8 cellular contexts compared by ENCODE assay signal in genomic region chr16:67936876-67937605, GRCh38. TPM values are rescaled to one million over a fixed set of nuclear protein-coding genes. Genes with fewer than 3 reads are reported as not detected.
DNase-seq lines count a peak whose midpoint lies in the region; ATAC-seq, FAIRE-seq and TF ChIP-seq lines count a peak whose summit lies in the region.

No MANE protein-coding gene starts in this region.

- H3K36me3 Mint-ChIP-seq in CD4-positive, CD25-positive, alpha-beta regulatory T cell, result peaks cover 7% of the 10 kb centered on the region
- H3K36me3 Mint-ChIP-seq in activated CD4-positive, alpha-beta T cell treated with anti-CD3 and anti-CD28 coated beads, Interleukin-2, amount 10 ng/mL, durations not matched to agents 7 days and 5 days (ENCODE audit: low read depth), result peaks cover 52% of the 10 kb centered on the region

- no peak for TF ChIP-seq CTCF in epithelial cell of esophagus (IDR thresholded peaks at IDR 0.05; ENCODE audit: insufficient read depth, low read depth, low read length, missing control alignments)

- peaks cover 0 to 61% (median 29%) of the 10 kb centered on the region in 4 donors for H3K4me1 Mint-ChIP-seq in CD4-positive, CD25-positive, alpha-beta regulatory T cell
- H3K4me1 Mint-ChIP-seq in activated CD4-positive, alpha-beta T cell treated with anti-CD3 and anti-CD28 coated beads, Interleukin-2, amount 10 ng/mL, durations not matched to agents 7 days and 5 days, result peaks cover 57% of the 10 kb centered on the region

- H3K4me1 ChIP-seq in CD4-positive, CD25-positive, alpha-beta regulatory T cell (ENCODE audit: control insufficient read depth, insufficient read depth, low read length, poor library complexity, severe bottlenecking), result peaks cover 37% of the 10 kb centered on the region

- peak overlapping the region; percentile 98 to 100 (median 100) for H3K4me3 Mint-ChIP-seq in CD4-positive, CD25-positive, alpha-beta regulatory T cell
- peak overlapping the region; percentile 99 for H3K4me3 Mint-ChIP-seq in activated CD4-positive, alpha-beta T cell treated with anti-CD3 and anti-CD28 coated beads, Interleukin-2, amount 10 ng/mL, durations not matched to agents 7 days and 5 days

- peaks cover 26% of the 10 kb centered on the region for H3K36me3 ChIP-seq in CD4-positive, CD25-positive, alpha-beta regulatory T cell (ENCODE audit: control insufficient read depth, insufficient read depth, low read length)

- peak overlapping the region; percentile 69 for H3K4me3 ChIP-seq in CD4-positive, CD25-positive, alpha-beta regulatory T cell (ENCODE audit: low read depth, low read length)
- H3K4me3 ChIP-seq in epithelial cell of esophagus (ENCODE audit: low read length), result peak overlapping the region; percentile 96

- DNase-seq in CD4-positive, CD25-positive, alpha-beta regulatory T cell, result peak; percentile 67 to 95 (median 85)
- DNase-seq in GM19240 (ENCODE audit: insufficient read length, low spot score), result peak; percentile 96
- DNase-seq in HTR-8/SVneo (ENCODE audit: insufficient read length, low spot score), result no peak
- peak; percentile 93 for DNase-seq in activated CD4-positive, alpha-beta T cell treated with anti-CD3 and anti-CD28 coated beads, Interleukin-2, amount 10 ng/mL, durations not matched to agents 7 days and 5 days
- no peak for DNase-seq in epithelial cell of esophagus (ENCODE audit: low read depth)
- peak; percentile 22 for DNase-seq in non-pigmented ciliary epithelial cell (ENCODE audit: low read depth)
- no peak for DNase-seq in NCI-H1105 treated with DMSO at 0.1 percent for 48 hours (lab: John Stamatoyannopoulos, UW)
- DNase-seq in HCEC 1CT, result no peak

- H3K9me3 Mint-ChIP-seq in CD4-positive, CD25-positive, alpha-beta regulatory T cell, result no peaks in the 10 kb centered on the region
- no peaks in the 10 kb centered on the region for H3K9me3 Mint-ChIP-seq in activated CD4-positive, alpha-beta T cell treated with anti-CD3 and anti-CD28 coated beads, Interleukin-2, amount 10 ng/mL, durations not matched to agents 7 days and 5 days

- no peaks in the 10 kb centered on the region for H3K27me3 ChIP-seq in CD4-positive, CD25-positive, alpha-beta regulatory T cell (ENCODE audit: control insufficient read depth, insufficient read depth, low read length)

- H3K27ac Mint-ChIP-seq in CD4-positive, CD25-positive, alpha-beta regulatory T cell, result peak overlapping the region; percentile 99
- peak overlapping the region; percentile 93 for H3K27ac Mint-ChIP-seq in activated CD4-positive, alpha-beta T cell treated with anti-CD3 and anti-CD28 coated beads, Interleukin-2, amount 10 ng/mL, durations not matched to agents 7 days and 5 days

- H3K27me3 Mint-ChIP-seq in CD4-positive, CD25-positive, alpha-beta regulatory T cell, result no peaks in the 10 kb centered on the region
- H3K27me3 Mint-ChIP-seq in activated CD4-positive, alpha-beta T cell treated with anti-CD3 and anti-CD28 coated beads, Interleukin-2, amount 10 ng/mL, durations not matched to agents 7 days and 5 days, result no peaks in the 10 kb centered on the region

- CTCF ChIA-PET in activated CD4-positive, alpha-beta T cell treated with anti-CD3 and anti-CD28 coated beads, Interleukin-2, amount 10 ng/mL, durations not matched to agents 7 days and 5 days (lab: Charles Lee), result interaction anchor here (0.7 to 4.0 kb wide), 7 partner anchors 47 to 416 kb away, joined by 3 to 23 read pairs (median 4); partner anchors contain the start of gene CARMIL2

- POLR2A ChIA-PET in activated CD4-positive, alpha-beta T cell treated with anti-CD3 and anti-CD28 coated beads, Interleukin-2, amount 10 ng/mL, durations not matched to agents 7 days and 5 days (lab: Charles Lee), result no interaction called here

- H3K27ac ChIP-seq in CD4-positive, CD25-positive, alpha-beta regulatory T cell (ENCODE audit: insufficient read depth, low read length, poor library complexity, severe bottlenecking), result peak overlapping the region; percentile 88

- FAIRE-seq in HTR-8/SVneo (lab: Jason Lieb, UNC), result peak; percentile 23

- no peaks in the 10 kb centered on the region for H3K9me3 ChIP-seq in CD4-positive, CD25-positive, alpha-beta regulatory T cell (ENCODE audit: control insufficient read depth in 2 of 2, low read length in 2 of 2)

- peak; percentile 57 to 62 for ATAC-seq in CD4-positive, CD25-positive, alpha-beta regulatory T cell (ENCODE audit: low read depth in 2 of 2)

RNA-seq across cellular contexts. Expression of gene PSMB10, which starts 0.4 kb away (rescaled TPM):
- total RNA-seq in CD4-positive, CD25-positive, alpha-beta regulatory T cell, result 136 TPM
- 100 to 1,000 TPM; 478 to 673 (median 596) TPM for polyA plus RNA-seq in CD4-positive, CD25-positive, alpha-beta regulatory T cell
- 100 to 1,000 TPM; 214 to 288 TPM for total RNA-seq in activated CD4-positive, alpha-beta T cell treated with anti-CD3 and anti-CD28 coated beads, Interleukin-2, amount 10 ng/mL, durations not matched to agents 7 days and 5 days

RNA-seq across cellular contexts. Expression of gene CTRL, which starts 5.4 kb away (rescaled TPM):
- 8.0 TPM for total RNA-seq in CD4-positive, CD25-positive, alpha-beta regulatory T cell
- polyA plus RNA-seq in CD4-positive, CD25-positive, alpha-beta regulatory T cell, result 1 to 10 TPM in 2 of 4 donors, under 1 TPM in 2; 0.21 to 2.9 (median 1.1) TPM
- total RNA-seq in activated CD4-positive, alpha-beta T cell treated with anti-CD3 and anti-CD28 coated beads, Interleukin-2, amount 10 ng/mL, durations not matched to agents 7 days and 5 days, result 1 to 10 TPM; 7.2 to 9.4 TPM

RNA-seq across cellular contexts. Expression of gene LCAT, which starts 6.9 kb away (rescaled TPM):
- 11.0 TPM for total RNA-seq in CD4-positive, CD25-positive, alpha-beta regulatory T cell
- under 1 TPM; 0.25 to 0.77 (median 0.59) TPM for polyA plus RNA-seq in CD4-positive, CD25-positive, alpha-beta regulatory T cell
- 10 to 100 TPM; 12.9 to 15.3 TPM for total RNA-seq in activated CD4-positive, alpha-beta T cell treated with anti-CD3 and anti-CD28 coated beads, Interleukin-2, amount 10 ng/mL, durations not matched to agents 7 days and 5 days

RNA-seq across cellular contexts. Expression of gene SLC12A4, which starts 31.4 kb away (rescaled TPM):
- 30.4 TPM for total RNA-seq in CD4-positive, CD25-positive, alpha-beta regulatory T cell
- 1 to 10 TPM; 5.0 to 6.4 (median 5.8) TPM for polyA plus RNA-seq in CD4-positive, CD25-positive, alpha-beta regulatory T cell
- 10 to 100 TPM; 27.1 to 29.5 TPM for total RNA-seq in activated CD4-positive, alpha-beta T cell treated with anti-CD3 and anti-CD28 coated beads, Interleukin-2, amount 10 ng/mL, durations not matched to agents 7 days and 5 days

RNA-seq across cellular contexts. Expression of gene DPEP3, which starts 43.3 kb away (rescaled TPM):
- total RNA-seq in CD4-positive, CD25-positive, alpha-beta regulatory T cell, result 0.44 TPM
- polyA plus RNA-seq in CD4-positive, CD25-positive, alpha-beta regulatory T cell, result under 1 TPM in 1 of 4 donors, not detected in 3; 0.19 TPM
- total RNA-seq in activated CD4-positive, alpha-beta T cell treated with anti-CD3 and anti-CD28 coated beads, Interleukin-2, amount 10 ng/mL, durations not matched to agents 7 days and 5 days, result under 1 TPM; 0.10 TPM

Comparison
In these comparisons a context has a peak if more than half of its experiments do, and no peak if none do; other contexts are left out.
1. DNase-seq: peak in CD4-positive, CD25-positive, alpha-beta regulatory T cell (3 of 3), GM19240 (single experiment), activated CD4-positive, alpha-beta T cell treated with anti-CD3 and anti-CD28 coated beads, Interleukin-2, amount 10 ng/mL, durations not matched to agents 7 days and 5 days (single experiment) and non-pigmented ciliary epithelial cell (single experiment); none in HTR-8/SVneo (single experiment), epithelial cell of esophagus (single experiment), NCI-H1105 treated with DMSO at 0.1 percent for 48 hours (single experiment) and HCEC 1CT (single experiment).